In the genomic region with DNA sequence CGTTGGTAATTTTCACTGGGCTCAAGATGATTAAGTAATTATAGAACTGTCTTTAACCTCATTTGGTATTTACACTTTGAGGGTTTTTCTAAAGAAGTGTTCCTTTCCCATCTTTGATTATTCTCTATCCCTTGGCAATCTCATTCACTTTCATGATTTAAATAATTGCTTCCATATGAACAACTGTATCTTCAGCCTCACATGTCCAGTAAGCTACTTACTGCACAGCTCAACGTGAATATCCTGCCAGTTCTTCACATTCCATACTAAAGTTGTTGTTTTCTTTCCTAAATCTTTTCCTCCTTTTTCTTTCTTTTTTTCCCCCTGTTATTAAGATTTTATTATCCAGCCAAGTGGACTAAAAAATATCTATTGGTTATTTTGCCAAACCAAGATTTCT, we compare ENCODE assay signal across 31 cellular contexts. TPM values are rescaled to one million over a fixed set of nuclear protein-coding genes. Genes with fewer than 3 reads are reported as not detected.
A peak's percentile ranks its signal among the peaks of the same experiment; 100 is the strongest.
DNase-seq lines count a peak whose midpoint lies in the region; ATAC-seq lines count a peak whose summit lies in the region.
"Had no signal": no experiment of that assay in that cellular context is flagged by ENCODE, and none has a peak within 500 bp of the region (broad histone marks: within the 10 kb centered on the region; RNA-seq: fewer than 3 reads in every experiment).

No MANE protein-coding gene starts in this region.

- peak overlapping the region; percentile 34 for H3K27ac Mint-ChIP-seq in T-helper 17 cell
- H3K27ac Mint-ChIP-seq: activated naive CD4-positive, alpha-beta T cell treated with anti-CD3 and anti-CD28 coated beads for 36 hours; activated T-cell treated with anti-CD3 and anti-CD28 coated beads, Interleukin-2, amount 50 U/mL, for 72 hours; CD14-positive monocyte; T-helper 1 cell treated with Interleukin-12 subunit alpha and Interleukin-12 subunit beta and Interleukin-4 antibody, amounts not matched to agents 30 μg/mL and 1 μg/mL, for 36 hours had no signal

- no peaks in the 10 kb centered on the region for H3K79me2 ChIP-seq in GM23248 (ENCODE audit: insufficient read depth)

- H3K4me3 Mint-ChIP-seq in T-helper 17 cell, result peak overlapping the region; percentile 12
- H3K4me3 Mint-ChIP-seq: activated naive CD4-positive, alpha-beta T cell treated with anti-CD3 and anti-CD28 coated beads for 36 hours; activated T-cell treated with anti-CD3 and anti-CD28 coated beads, Interleukin-2, amount 50 U/mL, for 72 hours; CD14-positive monocyte; immature natural killer cell; T-helper 1 cell treated with Interleukin-12 subunit alpha and Interleukin-12 subunit beta and Interleukin-4 antibody, amounts not matched to agents 30 μg/mL and 1 μg/mL, for 36 hours had no signal

- in situ Hi-C loops in GM23248 (cut with MboI), result loop anchor here (25.0 kb wide), 1 partner anchor 314 kb away; the partner anchor contains the start of gene ZSWIM2

- ATAC-seq in T-helper 17 cell, result no peak
- ATAC-seq: activated T-cell treated with anti-CD3 and anti-CD28 coated beads, Interleukin-2, amount 50 U/mL, for 72 hours; K562; left colon; psoas muscle had no signal

- H3K27me3 Mint-ChIP-seq in T-helper 17 cell, result no peaks in the 10 kb centered on the region
- H3K27me3 Mint-ChIP-seq: brain had no signal

- peaks cover 11% of the 10 kb centered on the region for H3F3A ChIP-seq in GM23248 (ENCODE audit: insufficient read depth)

- peaks cover 14% of the 10 kb centered on the region; the same call in 1 of the 2 replicates for H3K36me3 ChIP-seq in GM23248 (ENCODE audit: low read depth)

- H4K20me1 ChIP-seq in GM23248 (ENCODE audit: insufficient read depth), result no peaks in the 10 kb centered on the region

- H3K36me3 Mint-ChIP-seq in T-helper 17 cell (ENCODE audit: low read depth), result no peaks in the 10 kb centered on the region

- no peaks in the 10 kb centered on the region for H3K9me3 ChIP-seq in GM23248 (ENCODE audit: low read depth)
- H3K9me3 ChIP-seq in T-helper 17 cell (ENCODE audit: control insufficient read depth, low read length, poor library complexity, severe bottlenecking), result no peaks in the 10 kb centered on the region
- H3K9me3 ChIP-seq: adrenal gland, esophagus muscularis mucosa, psoas muscle, sigmoid colon, tibial nerve had no signal

- H3K27ac ChIP-seq in GM23248, result no peak overlapping the region; the same call in 1 of the 2 replicates
- H3K27ac ChIP-seq: adrenal gland, esophagus muscularis mucosa, psoas muscle, RWPE1, sigmoid colon, tibial nerve had no signal

- no peak overlapping the region for H3K4me3 ChIP-seq in GM23248
- H3K4me3 ChIP-seq: adrenal gland, esophagus muscularis mucosa, K562, psoas muscle, sigmoid colon, tibial nerve had no signal

- H3K4me1 ChIP-seq in GM23248 (ENCODE audit: insufficient read depth), result peaks cover 20% of the 10 kb centered on the region
- H3K4me1 ChIP-seq: adrenal gland, psoas muscle had no signal

- peak; percentile 43 for DNase-seq in GM23248
- no peak for DNase-seq in T-helper 17 cell
- DNase-seq in fibroblast of peridontal ligament (ENCODE audit: extremely low read depth), result peak; percentile 86
- no peak for DNase-seq in activated CD4-positive, alpha-beta T cell treated with anti-CD3 and anti-CD28 coated beads for 1 hour
- DNase-seq in NCI-H510A treated with DMSO at 0.1 percent for 48 hours (lab: John Stamatoyannopoulos, UW), result no peak
- no peak for DNase-seq in retina
- no peak for DNase-seq in SHP77 (lab: John Stamatoyannopoulos, UW)
- DNase-seq: activated CD4-positive, alpha-beta T cell treated with anti-CD3 and anti-CD28 coated beads, Interleukin-2, amount 50 U/mL, for 4 hours; activated naive CD4-positive, alpha-beta T cell treated with anti-CD3 and anti-CD28 coated beads for 36 hours; activated T-cell treated with anti-CD3 and anti-CD28 coated beads, Interleukin-2, amount 50 U/mL, for 72 hours; adrenal gland; Calu3; cerebellar nuclear complex; H7; immature natural killer cell; left colon; mesendoderm; NCI-H1092; NCI-H1694; NCI-H446; psoas muscle; sigmoid colon; stimulated activated CD4-positive, alpha-beta T cell treated with anti-CD3 and anti-CD28 coated beads, Interleukin-12 subunit alpha, Interleukin-12 subunit beta, amount 100 ng/mL, for 4 hours; stimulated activated CD4-positive, alpha-beta T cell treated with anti-CD3 and anti-CD28 coated beads, Interleukin-2, amount 100 ng/mL, for 48 hours had no signal

- no peak overlapping the region for H3K9ac ChIP-seq in GM23248

- H3K27me3 ChIP-seq in GM23248 (replicated peaks; ENCODE audit: insufficient read depth), result no peaks in the 10 kb centered on the region
- H3K27me3 ChIP-seq: adrenal gland, esophagus muscularis mucosa, sigmoid colon, tibial nerve had no signal

- WGBS in GM23248 (ENCODE audit: low coverage in 1 of 2, low lambda C conversion rate in 2 of 2, missing lambda C conversion rate in 2 of 2), 2 experiments, result 9 to 11% methylated on average over 2 of the region's 2 CpGs

- no peak overlapping the region for H3K4me2 ChIP-seq in GM23248 (ENCODE audit: unreplicated experiment)

- H3K9me2 ChIP-seq in GM23248 (ENCODE audit: insufficient read depth), result no peaks in the 10 kb centered on the region

- peaks cover 3% of the 10 kb centered on the region for H3K4me1 Mint-ChIP-seq in T-helper 17 cell
- H3K4me1 Mint-ChIP-seq: CD14-positive monocyte had no signal

- H2AFZ ChIP-seq in GM23248, result no peak overlapping the region

RNA-seq across cellular contexts. Expression of gene ZC3H15, which starts 37.7 kb away (rescaled TPM):
- 43.8 and 98.0 TPM in 2 replicates for total RNA-seq in GM23248 (2014; rRNA removed; shearing (Covaris generic))
- polyA plus RNA-seq in GM23248 (2016; fragmentation: Nextera tagmentation; extraction: Ambion mirVana), result 88.7 and 103 TPM in 2 replicates
- total RNA-seq in T-helper 17 cell, result 100 to 1,000 TPM in 1 of 2 donors, 10 to 100 TPM in 1; 91.9 to 115 TPM

Comparison
In these comparisons a context has a peak if more than half of its experiments do, and no peak if none do; other contexts are left out.
1. DNase-seq: peak in GM23248 (single experiment) and fibroblast of peridontal ligament (single experiment); none in T-helper 17 cell (0 of 3), activated CD4-positive, alpha-beta T cell treated with anti-CD3 and anti-CD28 coated beads for 1 hour (single experiment), NCI-H510A treated with DMSO at 0.1 percent for 48 hours (single experiment), retina (single experiment) and SHP77 (0 of 2).